Comparison of ENCODE assay signal across 27 cellular contexts in the genomic region with DNA sequence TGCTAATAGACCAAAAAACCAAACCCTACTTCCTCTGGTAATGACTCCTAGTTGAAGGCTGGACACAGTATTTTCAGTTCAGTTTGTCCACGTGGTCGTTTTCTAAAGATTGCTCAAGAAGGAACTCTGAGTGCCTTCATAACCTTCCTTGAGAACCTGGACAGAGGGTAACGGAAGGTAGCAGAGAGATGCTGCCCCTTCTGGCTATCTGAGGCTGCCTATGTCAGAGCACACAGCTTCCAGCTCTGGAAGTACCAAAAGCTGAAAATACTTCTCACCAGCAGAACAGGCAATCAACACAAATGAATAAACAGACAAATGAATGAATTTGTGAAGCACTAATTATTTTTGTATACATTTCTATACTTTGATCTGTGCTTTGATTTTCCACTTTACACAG.
"Had no signal": no experiment of that assay in that cellular context is flagged by ENCODE, and none has a peak within 500 bp of the region (broad histone marks: within the 10 kb centered on the region; RNA-seq: fewer than 3 reads in every experiment).

No MANE protein-coding gene starts in this region.

- H3K9me3 Mint-ChIP-seq: activated CD4-positive, alpha-beta memory T cell treated with anti-CD3 and anti-CD28 coated beads for 36 hours; activated CD4-positive, alpha-beta T cell treated with anti-CD3 and anti-CD28 coated beads, Interleukin-2, amount 10 ng/mL, durations not matched to agents 24 days and 14 days; activated naive CD4-positive, alpha-beta T cell treated with anti-CD3 and anti-CD28 coated beads, Interleukin-2, amount 50 U/mL, for 24 hours; activated naive CD8-positive, alpha-beta T cell treated with anti-CD3 and anti-CD28 coated beads, Interleukin-2, amount 50 U/mL, for 24 hours; activated T-cell treated with anti-CD3 and anti-CD28 coated beads, Interleukin-2, amount 50 U/mL, for 24 hours; dendritic cell treated with granulocyte-macrophage colony-stimulating factor and Interleukin-4, amounts not matched to agents 40 ng/mL and 50 ng/mL, for 4 days; memory B cell; nephron; T-helper 2 cell treated with Interferon-gamma antibody and Interleukin-4, amounts not matched to agents 5 μg/mL and 100 μg/mL, for 36 hours had no signal

- H3K36me3 ChIP-seq: esophagus squamous epithelium, heart right ventricle, prostate gland, transverse colon, WERI-Rb-1 had no signal

- H3K4me1 Mint-ChIP-seq: activated CD4-positive, alpha-beta T cell treated with anti-CD3 and anti-CD28 coated beads, Interleukin-2, amount 10 ng/mL, durations not matched to agents 24 days and 14 days; activated naive CD4-positive, alpha-beta T cell treated with anti-CD3 and anti-CD28 coated beads, Interleukin-2, amount 50 U/mL, for 24 hours; activated naive CD8-positive, alpha-beta T cell treated with anti-CD3 and anti-CD28 coated beads, Interleukin-2, amount 50 U/mL, for 24 hours; memory B cell had no signal

- H3K4me3 ChIP-seq: esophagus squamous epithelium, heart right ventricle, prostate gland, skin epidermis, testis, transverse colon had no signal

- ATAC-seq: activated naive CD8-positive, alpha-beta T cell treated with anti-CD3 and anti-CD28 coated beads, Interleukin-2, amount 50 U/mL, for 24 hours; heart right ventricle; sciatic nerve; stimulated activated naive CD8-positive, alpha-beta T cell treated with anti-CD3 and anti-CD28 coated beads, Interleukin-15, Interleukin-2, amounts not matched to agents 100 U/mL and 50 U/mL, for 24 hours had no signal

- DNase-seq: activated CD4-positive, alpha-beta memory T cell treated with anti-CD3 and anti-CD28 coated beads for 36 hours; activated CD4-positive, alpha-beta T cell treated with anti-CD3 and anti-CD28 coated beads, Interleukin-2, amount 10 ng/mL, durations not matched to agents 24 days and 14 days; activated CD4-positive, CD25-positive, alpha-beta regulatory T cell treated with anti-CD3 and anti-CD28 coated beads, Interleukin-2, amount 50 U/mL, for 72 hours; activated CD8-positive, alpha-beta memory T cell treated with anti-CD3 and anti-CD28 coated beads, Interleukin-2, amount 50 U/mL, for 48 hours; activated gamma-delta T cell treated with Interleukin-2 at 50 U/mL for 16 hours; activated naive CD8-positive, alpha-beta T cell treated with anti-CD3 and anti-CD28 coated beads, Interleukin-2, amount 50 U/mL, for 24 hours; activated T-cell treated with anti-CD3 and anti-CD28 coated beads, Interleukin-2, amount 50 U/mL, for 24 hours; amygdala; central memory CD4-positive, alpha-beta T cell; esophagus squamous epithelium; foreskin melanocyte; heart right ventricle; retina; stimulated activated CD4-positive, alpha-beta T cell treated with anti-CD3 and anti-CD28 coated beads, Interleukin-12 subunit alpha, Interleukin-12 subunit beta, amount 100 ng/mL, for 4 hours; stimulated activated CD4-positive, alpha-beta T cell treated with anti-CD3 and anti-CD28 coated beads, Interleukin-4, amount 100 ng/mL, for 1 hour; stimulated activated naive CD8-positive, alpha-beta T cell treated with anti-CD3 and anti-CD28 coated beads, Interleukin-15, Interleukin-2, amounts not matched to agents 100 U/mL and 50 U/mL, for 24 hours; testis; transverse colon; WERI-Rb-1 had no signal

- H3K9me3 ChIP-seq: esophagus squamous epithelium, heart right ventricle, prostate gland, testis, transverse colon had no signal

- H3K27me3 ChIP-seq: esophagus squamous epithelium, heart right ventricle, testis, transverse colon had no signal

- H3K4me1 ChIP-seq: esophagus squamous epithelium, prostate gland, testis had no signal

- H3K27me3 Mint-ChIP-seq: activated CD4-positive, alpha-beta T cell treated with anti-CD3 and anti-CD28 coated beads, Interleukin-2, amount 10 ng/mL, durations not matched to agents 24 days and 14 days had no signal

- H3K27ac Mint-ChIP-seq: activated CD4-positive, alpha-beta memory T cell treated with anti-CD3 and anti-CD28 coated beads for 36 hours; activated CD4-positive, alpha-beta T cell treated with anti-CD3 and anti-CD28 coated beads, Interleukin-2, amount 10 ng/mL, durations not matched to agents 24 days and 14 days; activated naive CD4-positive, alpha-beta T cell treated with anti-CD3 and anti-CD28 coated beads, Interleukin-2, amount 50 U/mL, for 24 hours; activated naive CD8-positive, alpha-beta T cell treated with anti-CD3 and anti-CD28 coated beads, Interleukin-2, amount 50 U/mL, for 24 hours; activated T-cell treated with anti-CD3 and anti-CD28 coated beads, Interleukin-2, amount 50 U/mL, for 24 hours; dendritic cell treated with granulocyte-macrophage colony-stimulating factor and Interleukin-4, amounts not matched to agents 40 ng/mL and 50 ng/mL, for 4 days; memory B cell; nephron; T-helper 2 cell treated with Interferon-gamma antibody and Interleukin-4, amounts not matched to agents 5 μg/mL and 100 μg/mL, for 36 hours had no signal

- H3K36me3 Mint-ChIP-seq: activated CD4-positive, alpha-beta memory T cell treated with anti-CD3 and anti-CD28 coated beads for 36 hours; activated naive CD4-positive, alpha-beta T cell treated with anti-CD3 and anti-CD28 coated beads, Interleukin-2, amount 50 U/mL, for 24 hours; memory B cell had no signal

- H3K4me3 Mint-ChIP-seq: activated CD4-positive, alpha-beta memory T cell treated with anti-CD3 and anti-CD28 coated beads for 36 hours; activated CD4-positive, alpha-beta T cell treated with anti-CD3 and anti-CD28 coated beads, Interleukin-2, amount 10 ng/mL, durations not matched to agents 24 days and 14 days; activated naive CD4-positive, alpha-beta T cell treated with anti-CD3 and anti-CD28 coated beads, Interleukin-2, amount 50 U/mL, for 24 hours; activated naive CD8-positive, alpha-beta T cell treated with anti-CD3 and anti-CD28 coated beads, Interleukin-2, amount 50 U/mL, for 24 hours; activated T-cell treated with anti-CD3 and anti-CD28 coated beads, Interleukin-2, amount 50 U/mL, for 24 hours; dendritic cell treated with granulocyte-macrophage colony-stimulating factor and Interleukin-4, amounts not matched to agents 40 ng/mL and 50 ng/mL, for 4 days; memory B cell; nephron; T-helper 2 cell treated with Interferon-gamma antibody and Interleukin-4, amounts not matched to agents 5 μg/mL and 100 μg/mL, for 36 hours had no signal

- H3K27ac ChIP-seq: esophagus squamous epithelium, heart right ventricle, prostate gland, skin epidermis, testis, transverse colon, WERI-Rb-1 had no signal
